ENCODE assay signal across 6 cellular contexts in the genomic region with DNA sequence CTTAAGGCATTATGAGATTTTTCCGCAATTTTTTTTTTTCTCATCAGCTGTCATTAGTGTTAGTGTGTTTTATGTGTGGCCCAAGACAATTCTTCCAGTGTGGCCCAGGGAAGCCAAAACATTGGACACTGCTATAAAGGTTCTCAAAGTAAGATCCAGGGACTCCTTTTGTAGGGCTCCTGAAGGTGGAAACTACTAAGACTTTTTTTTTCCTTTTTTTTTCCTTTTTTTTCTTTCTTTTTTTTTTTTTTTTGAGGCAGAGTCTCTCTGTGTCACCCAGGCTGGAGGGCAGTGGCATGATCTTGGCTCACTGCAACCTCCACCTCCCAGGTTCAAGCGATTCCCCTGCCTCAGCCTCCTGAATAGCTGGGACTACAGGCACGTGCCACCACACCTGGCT. TPM values are rescaled to one million over a fixed set of nuclear protein-coding genes. Genes with fewer than 3 reads are reported as not detected.
"Had no signal": no experiment of that assay in that cellular context is flagged by ENCODE, and none has a peak within 500 bp of the region (broad histone marks: within the 10 kb centered on the region; RNA-seq: fewer than 3 reads in every experiment).

No MANE protein-coding gene starts in this region.

RNA-seq across cellular contexts. Expression of a gene that starts 3.1 kb away (rescaled TPM):
- total RNA-seq: ascending aorta, bronchial epithelial cell, cerebellum had no signal

RNA-seq across cellular contexts. Expression of a gene that starts 6.5 kb away (rescaled TPM):
- total RNA-seq: activated CD4-positive, alpha-beta memory T cell treated with anti-CD3 and anti-CD28 coated beads, Interleukin-2, amount 10 ng/mL, durations not matched to agents 7 days and 5 days; activated CD4-positive, alpha-beta T cell treated with anti-CD3 and anti-CD28 coated beads, Interleukin-2, amount 10 ng/mL, durations not matched to agents 7 days and 5 days; ascending aorta; bronchial epithelial cell had no signal

RNA-seq across cellular contexts. Expression of a gene that starts 43.5 kb away (rescaled TPM):
- total RNA-seq: cerebellum had no signal
- polyA plus RNA-seq: cardiac muscle cell had no signal
